In genomic region chr11:33375236-33375635, GRCh38 we compare ENCODE assay signal across 11 cellular contexts. TPM values are rescaled to one million over a fixed set of nuclear protein-coding genes. Genes with fewer than 3 reads are reported as not detected.
A peak's percentile ranks its signal among the peaks of the same experiment; 100 is the strongest.
DNase-seq lines count a peak whose midpoint lies in the region; ATAC-seq and TF ChIP-seq lines count a peak whose summit lies in the region.
"Had no signal": no experiment of that assay in that cellular context is flagged by ENCODE, and none has a peak within 500 bp of the region (broad histone marks: within the 10 kb centered on the region; RNA-seq: fewer than 3 reads in every experiment).

No MANE protein-coding gene starts in this region.

- H3K79me2 ChIP-seq in mammary epithelial cell (ENCODE audit: insufficient read depth, low read length) = peaks cover 2% of the 10 kb centered on the region

- no peaks in the 10 kb centered on the region for H3K9me3 Mint-ChIP-seq in HFFc6

- dilution Hi-C loops in mammary epithelial cell (cut with HindIII; ENCODE audit: low sequenced_read_pairs) = no loop called here

- H3K4me1 ChIP-seq in mammary epithelial cell (ENCODE audit: insufficient read depth, low read length) (peaks cover 13% of the 10 kb centered on the region), mesodermal cell (ENCODE audit: control insufficient read depth, insufficient read depth, low read length, poor library complexity, severe bottlenecking) (peaks cover 29% of the 10 kb centered on the region)

- peak overlapping the region; percentile 67; the same call in 1 of the 2 replicates for H3K27ac Mint-ChIP-seq in HFFc6

- peak overlapping the region; percentile 87 for H3K4me2 ChIP-seq in mammary epithelial cell (ENCODE audit: insufficient read depth, low read depth, low read length)

- no TSS peak for BruUV-seq in mammary epithelial cell (replicated peaks; lab: Mats Ljungman, UMichigan)

- H3K27ac ChIP-seq in AG04450 (ENCODE audit: low read depth, low read length) (no peak overlapping the region), mammary epithelial cell (ENCODE audit: insufficient read depth, low read depth, low read length) (no peak overlapping the region), mesodermal cell (ENCODE audit: low read depth, low read length, severe bottlenecking) (no peak overlapping the region)

- 92% methylated on average over 8 of the region's 11 CpGs for WGBS in mammary epithelial cell (ENCODE audit: low coverage, missing lambda C conversion rate)
- 89 to 94% methylated on average over 8 to 10 of the region's 11 CpGs for WGBS in mesodermal cell (ENCODE audit: insufficient coverage in 2 of 2), 2 experiments

- intact Hi-C loops in mammary epithelial cell (cut with micrococcal nuclease) = loop anchor here (5.0 kb wide), 3 partner anchors 87 to 182 kb away; no protein-coding TSS in a partner anchor

- H3K4me1 Mint-ChIP-seq in HFFc6 (ENCODE audit: low read depth) = peaks cover 52% of the 10 kb centered on the region

- H3K9ac ChIP-seq in mammary epithelial cell (ENCODE audit: insufficient read depth, low read length) = no peak overlapping the region

- H3K36me3 ChIP-seq in mammary epithelial cell (ENCODE audit: insufficient read depth, low read length) (no peaks in the 10 kb centered on the region), mesodermal cell (ENCODE audit: control insufficient read depth, insufficient read depth, low read length) (no peaks in the 10 kb centered on the region)

- peak overlapping the region; percentile 69 for H3K4me3 ChIP-seq in AG04450 (ENCODE audit: low read depth, low read length)
- H3K4me3 ChIP-seq in mammary epithelial cell (replicated peaks in 1 of 3; ENCODE audit: insufficient read depth in 1 of 3, low read depth in 2 of 3, low read length in 3 of 3) = peak overlapping the region; percentile 18 to 60 (median 54)
- H3K4me3 ChIP-seq in mesodermal cell (ENCODE audit: extremely low read depth, insufficient read depth, low read length, poor library complexity, severe bottlenecking) = peak overlapping the region; percentile 54

- peak overlapping the region; percentile 91 for H2AFZ ChIP-seq in mammary epithelial cell (ENCODE audit: low read depth, low read length)

- CTCF ChIA-PET in AG04450 (lab: Charles Lee) = interaction anchor here (0.8 to 1.0 kb wide), 2 partner anchors 13 to 367 kb away, joined by 4 read pairs; no protein-coding TSS in a partner anchor
- CTCF ChIA-PET in mammary epithelial cell (lab: Charles Lee; ENCODE audit: low non-redundant PET) = no interaction called here

- H4K20me1 ChIP-seq in mammary epithelial cell (ENCODE audit: insufficient read depth, low read length) = no peaks in the 10 kb centered on the region

- no peak for ATAC-seq in GM19324 (IDR thresholded peaks at IDR 0.05; ENCODE audit: low FRiP score, unreplicated experiment)

- TF ChIP-seq CTCF in AG04450 (IDR thresholded peaks at IDR 0.05; ENCODE audit: low read depth, low read length) = no peak
- no peak for TF ChIP-seq CTCF in HFFc6 (IDR thresholded peaks at IDR 0.05)
- TF ChIP-seq CTCF in mammary epithelial cell (conservative IDR thresholded peaks at IDR 0.05 in 1 of 2, IDR thresholded peaks at IDR 0.05 in 1 of 2; ENCODE audit: extremely low read depth in 1 of 2, insufficient read depth in 1 of 2, low read depth in 1 of 2, low read length in 2 of 2) = no peak

- no peak for DNase-seq in AG04450 (ENCODE audit: low read depth, low spot score)
- DNase-seq in HFFc6 = no peak
- no peak for DNase-seq in mammary epithelial cell
- DNase-seq in stimulated activated CD4-positive, alpha-beta T cell treated with anti-CD3 and anti-CD28 coated beads, Interleukin-2, amount 100 ng/mL, for 48 hours = no peak
- no peak for DNase-seq in epidermal melanocyte (ENCODE audit: insufficient read length, low spot score)
- no peak for DNase-seq in AML-193 (lab: John Stamatoyannopoulos, UW)
- DNase-seq: activated naive CD4-positive, alpha-beta T cell treated with Interleukin-2 at 50 U/mL for 16 hours; hippocampal formation; NCI-H187 treated with DMSO at 0.1 percent for 48 hours had no signal

- no peaks in the 10 kb centered on the region for H3K9me3 ChIP-seq in AG04450 (ENCODE audit: control insufficient read depth, insufficient read depth, low read length)
- H3K9me3 ChIP-seq in mammary epithelial cell (replicated peaks; ENCODE audit: insufficient read depth, low read length) = no peaks in the 10 kb centered on the region
- H3K9me3 ChIP-seq in mesodermal cell (ENCODE audit: control insufficient read depth, low read length) = no peaks in the 10 kb centered on the region

- H3K36me3 Mint-ChIP-seq in HFFc6 (ENCODE audit: low read depth) = peaks cover 6% of the 10 kb centered on the region; the same call in 1 of the 2 replicates

- H3K27me3 ChIP-seq in AG04450 (ENCODE audit: control insufficient read depth, insufficient read depth, low read length) (no peaks in the 10 kb centered on the region), mammary epithelial cell (ENCODE audit: insufficient read depth, low read length) (no peaks in the 10 kb centered on the region)

- H3K27me3 Mint-ChIP-seq in HFFc6 (ENCODE audit: insufficient read depth) = peaks cover 3% of the 10 kb centered on the region; the same call in 1 of the 2 replicates

- H3K4me3 Mint-ChIP-seq in HFFc6 = peak overlapping the region; percentile 85

- in situ Hi-C loops in mammary epithelial cell (cut with MboI; ENCODE audit: low sequenced_read_pairs in 2 of 2) = no loop called here

- POLR2A ChIA-PET in AG04450 (lab: Yijun Ruan, JAX) = no interaction called here

RNA-seq across cellular contexts. Expression of gene KIAA1549L, which starts 0.7 kb away (rescaled TPM):
- 2.8 and 3.3 TPM in 2 replicates for polyA plus RNA-seq in AG04450 (2011; rRNA removed)
- 9.1 and 11.9 TPM in 2 replicates for polyA minus RNA-seq in AG04450 (2011; rRNA and poly(A)+ RNA removed)
- 10 to 100 TPM; 41.5 to 53.5 (median 46.7) TPM for total RNA-seq in HFFc6 (2021; fragmentation: NEBNext Ultra II Directional; extraction: Animal tissue kit (Norgen Biotek cat#: 25700))
- total RNA-seq in mammary epithelial cell = 10 to 100 TPM; 12.3 to 14.9 TPM
- polyA plus RNA-seq in mammary epithelial cell = 4.8 TPM
- polyA minus RNA-seq in mammary epithelial cell = 10.1 TPM
- 11.7 TPM for polyA plus RNA-seq in mesodermal cell (2013, experiment 1 of 2)
- polyA plus RNA-seq in mesodermal cell (2013, experiment 2 of 2) = 10.0 TPM
